ENCODE assay signal across 21 cellular contexts in genomic region chr16:84660973-84661372, GRCh38. TPM values are rescaled to one million over a fixed set of nuclear protein-coding genes. Genes with fewer than 3 reads are reported as not detected.
DNase-seq lines count a peak whose midpoint lies in the region; ATAC-seq and TF ChIP-seq lines count a peak whose summit lies in the region.
"Had no signal": no experiment of that assay in that cellular context is flagged by ENCODE, and none has a peak within 500 bp of the region (broad histone marks: within the 10 kb centered on the region; RNA-seq: fewer than 3 reads in every experiment).

No MANE protein-coding gene starts in this region.

- TF ChIP-seq CTCF in AG10803 (conservative IDR thresholded peaks at IDR 0.05; ENCODE audit: low read length), result no peak

- no peaks in the 10 kb centered on the region for H3K27me3 ChIP-seq in GM23248 (replicated peaks; ENCODE audit: insufficient read depth)
- H3K27me3 ChIP-seq: Peyer's patch had no signal

- no peak overlapping the region for H3K4me2 ChIP-seq in GM23248 (ENCODE audit: unreplicated experiment)
- H3K4me2 ChIP-seq: GM23338 had no signal

- H3K9me2 ChIP-seq in GM23248 (ENCODE audit: insufficient read depth), result no peaks in the 10 kb centered on the region

- ATAC-seq in HG02571 (IDR thresholded peaks at IDR 0.05; ENCODE audit: unreplicated experiment), result no peak
- ATAC-seq: GM23338, HCT116, HepG2, Right ventricle myocardium inferior had no signal

- in situ Hi-C loops in GM23248 (cut with MboI), result no loop called here

- H3K4me3 ChIP-seq in AG10803 (ENCODE audit: low read length), result no peak overlapping the region
- no peak overlapping the region for H3K4me3 ChIP-seq in GM23248
- H3K4me3 ChIP-seq: GM23338, Peyer's patch had no signal

- H3F3A ChIP-seq in GM23248 (ENCODE audit: insufficient read depth), result no peaks in the 10 kb centered on the region

- peaks cover 20% of the 10 kb centered on the region for H3K79me2 ChIP-seq in GM23248 (ENCODE audit: insufficient read depth)

- DNase-seq in AG10803 (ENCODE audit: low read depth) (peak; percentile 23), GM23248 (peak; percentile 46), dermis microvascular lymphatic vessel endothelial cell (ENCODE audit: low read depth in 2 of 2) (peak; percentile 87 to 93), lung microvascular endothelial cell (ENCODE audit: low read depth in 2 of 2) (peak; percentile 89 to 90), NCI-H187 (lab: John Stamatoyannopoulos, UW) (no peak), HT-29 (ENCODE audit: low spot score) (no peak)
- DNase-seq: AML-193; CD4-positive, CD25-positive, alpha-beta regulatory T cell; COR-L47; DMS 273 treated with DMSO at 0.1 percent for 48 hours; KG1; NCI-H1105 treated with DMSO at 0.1 percent for 48 hours; NCI-H1694; NCI-H748 treated with DMSO at 0.1 percent for 48 hours; NK-92 treated with Interleukin-12 subunit alpha and Interleukin-12 subunit beta, amount 100 ng/mL, for 24 hours; Peyer's patch had no signal

- peaks cover 47% of the 10 kb centered on the region; the same call in 1 of the 2 replicates for H3K36me3 ChIP-seq in GM23248 (ENCODE audit: low read depth)

- no peaks in the 10 kb centered on the region for H3K9me3 ChIP-seq in GM23248 (ENCODE audit: low read depth)
- H3K9me3 ChIP-seq: Peyer's patch had no signal

- WGBS in GM23248 (ENCODE audit: low coverage in 1 of 2, low lambda C conversion rate in 2 of 2, missing lambda C conversion rate in 2 of 2), 2 experiments, result 51 to 55% methylated on average over 7 of the region's 7 CpGs

- H2AFZ ChIP-seq in GM23248, result no peak overlapping the region
- H2AFZ ChIP-seq: GM23338 had no signal

- 0 out of 2 replicates have a peak, but pooled peaks cover 3% of the 10 kb centered on the region for H3K4me1 ChIP-seq in GM23248 (ENCODE audit: insufficient read depth)

- no peak overlapping the region for H3K27ac ChIP-seq in GM23248
- H3K27ac ChIP-seq: Peyer's patch had no signal

- H4K20me1 ChIP-seq in GM23248 (ENCODE audit: insufficient read depth), result no peaks in the 10 kb centered on the region

- H3K9ac ChIP-seq in GM23248, result peak overlapping the region; percentile 17; the same call in 1 of the 2 replicates

RNA-seq across cellular contexts. Expression of gene KLHL36, which starts 12.7 kb away (rescaled TPM):
- total RNA-seq in GM23248 (2014; rRNA removed; shearing (Covaris generic)), result 68.0 and 83.9 TPM in 2 replicates
- 18.1 and 20.5 TPM in 2 replicates for polyA plus RNA-seq in GM23248 (2016; fragmentation: Nextera tagmentation; extraction: Ambion mirVana)
- total RNA-seq in dermis microvascular lymphatic vessel endothelial cell, result 49.6 and 62.2 TPM in 2 replicates
- total RNA-seq in lung microvascular endothelial cell, result 33.1 and 49.8 TPM in 2 replicates
- total RNA-seq in HT-29 (2014; rRNA removed; shearing (Covaris generic)), result 64.9 and 70.1 TPM in 2 replicates

RNA-seq across cellular contexts. Expression of gene USP10, which starts 38.8 kb away (rescaled TPM):
- total RNA-seq in GM23248 (2014; rRNA removed; shearing (Covaris generic)), result 48.3 and 51.3 TPM in 2 replicates
- 72.4 and 74.0 TPM in 2 replicates for polyA plus RNA-seq in GM23248 (2016; fragmentation: Nextera tagmentation; extraction: Ambion mirVana)
- total RNA-seq in dermis microvascular lymphatic vessel endothelial cell, result 36.6 and 52.1 TPM in 2 replicates
- total RNA-seq in lung microvascular endothelial cell, result 27.0 and 39.3 TPM in 2 replicates
- 53.9 and 58.2 TPM in 2 replicates for total RNA-seq in HT-29 (2014; rRNA removed; shearing (Covaris generic))

RNA-seq across cellular contexts. Expression of gene COTL1, which starts 43.1 kb away (rescaled TPM):
- 144 and 145 TPM in 2 replicates for total RNA-seq in GM23248 (2014; rRNA removed; shearing (Covaris generic))
- 370 and 399 TPM in 2 replicates for polyA plus RNA-seq in GM23248 (2016; fragmentation: Nextera tagmentation; extraction: Ambion mirVana)
- total RNA-seq in dermis microvascular lymphatic vessel endothelial cell, result 152 and 176 TPM in 2 replicates
- total RNA-seq in lung microvascular endothelial cell, result 107 and 116 TPM in 2 replicates
- 105 and 121 TPM in 2 replicates for total RNA-seq in HT-29 (2014; rRNA removed; shearing (Covaris generic))

Comparison
In these comparisons a context has a peak if more than half of its experiments do, and no peak if none do; other contexts are left out.
1. DNase-seq: peak in AG10803 (single experiment), GM23248 (single experiment), dermis microvascular lymphatic vessel endothelial cell (2 of 2) and lung microvascular endothelial cell (2 of 2); none in NCI-H187 (0 of 2) and HT-29 (single experiment).